18 cellular contexts compared by ENCODE assay signal in the genomic region with DNA sequence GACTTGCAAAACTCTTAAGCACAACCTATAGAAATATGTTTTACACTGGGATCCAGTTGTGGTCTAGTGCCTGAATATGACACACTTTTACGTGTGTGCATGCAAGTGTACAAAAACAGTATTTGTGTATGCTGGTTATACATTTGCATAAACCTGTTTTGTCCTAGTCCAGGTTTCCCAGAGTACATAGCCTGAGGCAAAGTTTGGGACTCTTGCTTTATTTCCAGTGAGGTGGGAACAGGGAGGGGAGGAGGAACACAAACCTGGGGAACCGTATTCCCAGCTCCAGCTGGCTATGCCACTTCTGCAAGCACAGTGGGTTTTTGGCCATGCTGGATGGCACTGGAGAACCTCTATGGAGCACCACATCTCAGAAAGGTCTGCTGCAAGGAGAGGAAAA.
"Had no signal": no experiment of that assay in that cellular context is flagged by ENCODE, and none has a peak within 500 bp of the region (broad histone marks: within the 10 kb centered on the region; RNA-seq: fewer than 3 reads in every experiment).

No MANE protein-coding gene starts in this region.

- H3K4me3 Mint-ChIP-seq: activated CD4-positive, alpha-beta memory T cell treated with anti-CD3 and anti-CD28 coated beads, Interleukin-2, amount 10 ng/mL, durations not matched to agents 7 days and 5 days; activated naive CD4-positive, alpha-beta T cell treated with anti-CD3 and anti-CD28 coated beads for 36 hours; activated naive CD8-positive, alpha-beta T cell treated with anti-CD3 and anti-CD28 coated beads, Interleukin-2, amount 10 ng/mL, durations not matched to agents 7 days and 5 days; activated T-cell treated with anti-CD3 and anti-CD28 coated beads, Interleukin-2, amount 50 U/mL, for 24 hours; naive thymus-derived CD4-positive, alpha-beta T cell; neural crest cell had no signal

- DNase-seq: activated CD4-positive, alpha-beta memory T cell treated with anti-CD3 and anti-CD28 coated beads, Interleukin-2, amount 10 ng/mL, durations not matched to agents 7 days and 5 days; activated CD4-positive, alpha-beta T cell treated with anti-CD3 and anti-CD28 coated beads for 48 hours; activated naive CD4-positive, alpha-beta T cell treated with anti-CD3 and anti-CD28 coated beads for 36 hours; activated naive CD8-positive, alpha-beta T cell treated with anti-CD3 and anti-CD28 coated beads, Interleukin-2, amount 10 ng/mL, durations not matched to agents 7 days and 5 days; activated T-cell treated with anti-CD3 and anti-CD28 coated beads, Interleukin-2, amount 50 U/mL, for 24 hours; amniotic stem cell; cortex of kidney; heart right ventricle; kidney; naive thymus-derived CD4-positive, alpha-beta T cell; retina; stimulated activated CD4-positive, alpha-beta T cell treated with anti-CD3 and anti-CD28 coated beads, Interleukin-12 subunit alpha, Interleukin-12 subunit beta, amount 100 ng/mL, for 4 hours; stimulated activated CD4-positive, alpha-beta T cell treated with anti-CD3 and anti-CD28 coated beads, Interleukin-4, amount 100 ng/mL, for 4 hours; stimulated activated naive CD8-positive, alpha-beta T cell treated with anti-CD3 and anti-CD28 coated beads, Interleukin-15, Interleukin-2, amounts not matched to agents 100 U/mL and 50 U/mL, for 24 hours; thyroid gland had no signal

- ATAC-seq: heart right ventricle; left lung; naive thymus-derived CD4-positive, alpha-beta T cell had no signal

- H3K4me1 Mint-ChIP-seq: activated CD4-positive, alpha-beta memory T cell treated with anti-CD3 and anti-CD28 coated beads, Interleukin-2, amount 10 ng/mL, durations not matched to agents 7 days and 5 days; activated naive CD8-positive, alpha-beta T cell treated with anti-CD3 and anti-CD28 coated beads, Interleukin-2, amount 10 ng/mL, durations not matched to agents 7 days and 5 days; naive thymus-derived CD4-positive, alpha-beta T cell; neural crest cell had no signal

- H3K27ac Mint-ChIP-seq: activated CD4-positive, alpha-beta memory T cell treated with anti-CD3 and anti-CD28 coated beads, Interleukin-2, amount 10 ng/mL, durations not matched to agents 7 days and 5 days; activated naive CD4-positive, alpha-beta T cell treated with anti-CD3 and anti-CD28 coated beads for 36 hours; activated naive CD8-positive, alpha-beta T cell treated with anti-CD3 and anti-CD28 coated beads, Interleukin-2, amount 10 ng/mL, durations not matched to agents 7 days and 5 days; activated T-cell treated with anti-CD3 and anti-CD28 coated beads, Interleukin-2, amount 50 U/mL, for 24 hours; activated T-helper 2 cell treated with anti-CD3 and anti-CD28 coated beads, Interferon-gamma antibody, Interleukin-2, Interleukin-4, amounts not matched to agents 10 μg/mL and 5 μg/mL and 100 μg/mL, durations not matched to agents 14 hours and 24 hours and 36 hours; naive thymus-derived CD4-positive, alpha-beta T cell had no signal

- H3K9me3 Mint-ChIP-seq: activated naive CD4-positive, alpha-beta T cell treated with anti-CD3 and anti-CD28 coated beads for 36 hours; activated naive CD8-positive, alpha-beta T cell treated with anti-CD3 and anti-CD28 coated beads, Interleukin-2, amount 10 ng/mL, durations not matched to agents 7 days and 5 days; activated T-cell treated with anti-CD3 and anti-CD28 coated beads, Interleukin-2, amount 50 U/mL, for 24 hours; activated T-helper 2 cell treated with anti-CD3 and anti-CD28 coated beads, Interferon-gamma antibody, Interleukin-2, Interleukin-4, amounts not matched to agents 10 μg/mL and 5 μg/mL and 100 μg/mL, durations not matched to agents 14 hours and 24 hours and 36 hours; naive thymus-derived CD4-positive, alpha-beta T cell; neural crest cell had no signal

- H3K36me3 Mint-ChIP-seq: activated naive CD8-positive, alpha-beta T cell treated with anti-CD3 and anti-CD28 coated beads, Interleukin-2, amount 10 ng/mL, durations not matched to agents 7 days and 5 days; naive thymus-derived CD4-positive, alpha-beta T cell had no signal

- H3K27me3 Mint-ChIP-seq: activated CD4-positive, alpha-beta memory T cell treated with anti-CD3 and anti-CD28 coated beads, Interleukin-2, amount 10 ng/mL, durations not matched to agents 7 days and 5 days; activated T-cell treated with anti-CD3 and anti-CD28 coated beads, Interleukin-2, amount 50 U/mL, for 24 hours had no signal
